In genomic region chr3:43726511-43726910, GRCh38 we compare ENCODE assay signal across 24 cellular contexts. TPM values are rescaled to one million over a fixed set of nuclear protein-coding genes. Genes with fewer than 3 reads are reported as not detected.
DNase-seq lines count a peak whose midpoint lies in the region; ATAC-seq, FAIRE-seq and TF ChIP-seq lines count a peak whose summit lies in the region.
"Had no signal": no experiment of that assay in that cellular context is flagged by ENCODE, and none has a peak within 500 bp of the region (broad histone marks: within the 10 kb centered on the region; RNA-seq: fewer than 3 reads in every experiment).

No MANE protein-coding gene starts in this region.

- H2AFZ ChIP-seq in astrocyte (ENCODE audit: low read depth, low read length), result no peak overlapping the region

- no peak overlapping the region for H3K27ac ChIP-seq in astrocyte (ENCODE audit: low read depth, low read length)
- H3K27ac ChIP-seq: C4-2B, cardiac muscle cell, foreskin keratinocyte, heart right ventricle, psoas muscle had no signal

- no peaks in the 10 kb centered on the region for H3K27me3 Mint-ChIP-seq in astrocyte (ENCODE audit: low read depth, unreplicated experiment)
- H3K27me3 Mint-ChIP-seq: activated CD8-positive, alpha-beta T cell treated with anti-CD3 and anti-CD28 coated beads for 36 hours had no signal

- DNase-seq in Daoy (ENCODE audit: low read depth) (peak; percentile 23), astrocyte (ENCODE audit: low read depth) (peak; percentile 69), fibroblast of pulmonary artery (ENCODE audit: low read depth) (peak; percentile 36), NOMO-1 (lab: John Stamatoyannopoulos, UW; ENCODE audit: unreplicated experiment in 2 of 2) (no peak)
- DNase-seq in stimulated activated naive CD4-positive, alpha-beta T cell (lab: John Stamatoyannopoulos, UW), result no peak
- DNase-seq: activated CD8-positive, alpha-beta T cell treated with anti-CD3 and anti-CD28 coated beads for 36 hours; activated effector memory CD4-positive, alpha-beta T cell treated with Interleukin-2 at 50 U/mL for 16 hours; Calu3; foreskin keratinocyte; heart right ventricle; left cardiac atrium; mammary epithelial cell; NCI-H2081 treated with DMSO at 0.1 percent for 48 hours; NCI-H510A treated with DMSO at 0.1 percent for 48 hours; NK-92 treated with Interleukin-12 subunit alpha and Interleukin-12 subunit beta, amount 100 ng/mL, for 24 hours; psoas muscle; SHP77 treated with DMSO at 0.1 percent for 48 hours; SW 1271 had no signal

- H3K36me3 Mint-ChIP-seq in astrocyte (ENCODE audit: low read depth, unreplicated experiment), result peaks cover 3% of the 10 kb centered on the region

- H3K9me3 Mint-ChIP-seq in astrocyte (ENCODE audit: unreplicated experiment), result no peaks in the 10 kb centered on the region
- H3K9me3 Mint-ChIP-seq: activated CD8-positive, alpha-beta T cell treated with anti-CD3 and anti-CD28 coated beads for 36 hours had no signal

- H3K27me3 ChIP-seq in astrocyte (ENCODE audit: insufficient read depth, low read length) (no peaks in the 10 kb centered on the region), skeletal muscle satellite cell (ENCODE audit: control insufficient read depth, insufficient read depth, low read length) (no peaks in the 10 kb centered on the region)
- H3K27me3 ChIP-seq: cardiac muscle cell, foreskin keratinocyte, heart right ventricle had no signal

- H3K4me1 Mint-ChIP-seq in astrocyte (ENCODE audit: low read depth, unreplicated experiment), result peaks cover 8% of the 10 kb centered on the region

- peak; percentile 26 for FAIRE-seq in astrocyte (lab: Jason Lieb, UNC)

- no peak for ATAC-seq in GM18502 (IDR thresholded peaks at IDR 0.05; ENCODE audit: poor library complexity, unreplicated experiment)
- no peak for ATAC-seq in GM21786 (IDR thresholded peaks at IDR 0.05; ENCODE audit: unreplicated experiment)
- ATAC-seq: activated CD8-positive, alpha-beta T cell treated with anti-CD3 and anti-CD28 coated beads for 36 hours; foreskin keratinocyte; heart right ventricle; psoas muscle had no signal

- H3K9ac ChIP-seq in astrocyte (ENCODE audit: low read length), result no peak overlapping the region
- no peak overlapping the region for H3K9ac ChIP-seq in skeletal muscle satellite cell (ENCODE audit: low read depth, low read length)

- H3K4me3 Mint-ChIP-seq in astrocyte (ENCODE audit: unreplicated experiment), result no peak overlapping the region
- H3K4me3 Mint-ChIP-seq: activated CD8-positive, alpha-beta T cell treated with anti-CD3 and anti-CD28 coated beads for 36 hours had no signal

- H3K4me2 ChIP-seq in astrocyte (ENCODE audit: low read length) (peak overlapping the region; percentile 8), skeletal muscle satellite cell (ENCODE audit: low read length) (peak overlapping the region; percentile 27)

- peaks cover 20% of the 10 kb centered on the region for H3K4me1 ChIP-seq in astrocyte (ENCODE audit: insufficient read depth, low read length)
- peaks cover 49% of the 10 kb centered on the region for H3K4me1 ChIP-seq in skeletal muscle satellite cell (ENCODE audit: control insufficient read depth, insufficient read depth, low read length)
- H3K4me1 ChIP-seq: foreskin keratinocyte, psoas muscle had no signal

- TF ChIP-seq CTCF in astrocyte (IDR thresholded peaks at IDR 0.05; ENCODE audit: insufficient read depth, low read depth, low read length) (no peak), fibroblast of pulmonary artery (IDR thresholded peaks at IDR 0.05; ENCODE audit: low read length, missing control alignments) (no peak)

- no peaks in the 10 kb centered on the region for H3K36me3 ChIP-seq in astrocyte (ENCODE audit: insufficient read depth, low read length)
- no peaks in the 10 kb centered on the region for H3K36me3 ChIP-seq in skeletal muscle satellite cell (ENCODE audit: insufficient read depth, low read length)
- H3K36me3 ChIP-seq: cardiac muscle cell had no signal

- H3K27ac Mint-ChIP-seq in astrocyte (ENCODE audit: unreplicated experiment), result peak overlapping the region; percentile 71
- H3K27ac Mint-ChIP-seq: activated CD8-positive, alpha-beta T cell treated with anti-CD3 and anti-CD28 coated beads for 36 hours had no signal

- H4K20me1 ChIP-seq in astrocyte (ENCODE audit: insufficient read depth, low read length), result no peaks in the 10 kb centered on the region

- H3K9me3 ChIP-seq in astrocyte (ENCODE audit: insufficient read depth, low read depth, low read length), result no peaks in the 10 kb centered on the region
- H3K9me3 ChIP-seq in skeletal muscle satellite cell (replicated peaks; ENCODE audit: low read length), result no peaks in the 10 kb centered on the region
- H3K9me3 ChIP-seq: heart right ventricle, psoas muscle had no signal

- H3K4me3 ChIP-seq in astrocyte (ENCODE audit: insufficient read depth, low read depth, low read length) (no peak overlapping the region), fibroblast of pulmonary artery (replicated peaks; ENCODE audit: low read depth, low read length) (no peak overlapping the region), skeletal muscle satellite cell (ENCODE audit: low read length) (no peak overlapping the region)
- H3K4me3 ChIP-seq: cardiac muscle cell, heart right ventricle, psoas muscle, skin epidermis had no signal

- H3K79me2 ChIP-seq in astrocyte (ENCODE audit: insufficient read depth, low read length), result no peaks in the 10 kb centered on the region

RNA-seq across cellular contexts. Expression of gene ABHD5, which starts 35.8 kb away (rescaled TPM):
- 28.4 and 33.4 TPM in 2 replicates for total RNA-seq in Daoy (2014; rRNA removed; shearing (Covaris generic))
- 15.1 and 18.3 TPM in 2 replicates for total RNA-seq in astrocyte
- total RNA-seq in skeletal muscle satellite cell (2012; rRNA removed), result 29.1 and 31.9 TPM in 2 replicates

Comparison
In these comparisons a context has a peak if more than half of its experiments do, and no peak if none do; other contexts are left out.
1. DNase-seq: peak in Daoy (single experiment), astrocyte (single experiment) and fibroblast of pulmonary artery (single experiment); none in stimulated activated naive CD4-positive, alpha-beta T cell (0 of 6) and NOMO-1 (0 of 2).